ENCODE assay signal across 12 cellular contexts in the genomic region with DNA sequence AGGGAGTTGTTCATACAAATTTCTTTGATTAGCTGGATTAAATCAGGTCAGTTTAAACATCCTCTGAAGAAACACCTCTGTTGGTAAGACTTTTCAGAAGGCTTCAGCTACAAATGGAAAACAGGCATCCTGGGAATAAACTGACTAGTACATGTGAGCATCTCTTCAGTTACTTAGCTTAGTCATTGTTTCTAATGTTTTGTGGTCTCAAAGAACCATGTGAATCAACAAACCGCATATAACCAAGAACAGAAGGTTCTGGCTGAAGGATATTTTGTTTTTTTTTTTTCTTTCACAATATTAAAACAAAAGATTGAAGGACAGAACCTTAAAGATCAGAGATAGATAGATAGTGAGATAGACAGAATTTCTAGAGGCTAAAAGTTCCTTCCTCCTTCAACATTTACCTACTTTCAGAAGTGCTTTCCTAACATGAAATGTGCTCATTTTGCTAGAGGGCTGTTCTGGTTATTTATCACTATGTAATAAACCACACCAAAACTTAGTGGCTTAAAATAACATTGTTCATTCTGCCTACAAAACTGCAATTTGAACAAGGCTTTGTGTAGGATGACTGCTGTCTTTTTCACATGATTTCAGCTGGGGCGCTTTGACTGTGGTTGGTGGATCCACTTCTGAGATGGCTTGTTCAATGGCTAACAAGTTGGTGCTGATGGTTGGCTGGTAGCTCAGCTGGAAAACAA.
DNase-seq lines count a peak whose midpoint lies in the region; ATAC-seq and TF ChIP-seq lines count a peak whose summit lies in the region.
"Had no signal": no experiment of that assay in that cellular context is flagged by ENCODE, and none has a peak within 500 bp of the region (broad histone marks: within the 10 kb centered on the region; RNA-seq: fewer than 3 reads in every experiment).

No MANE protein-coding gene starts in this region.

- intact Hi-C loops in activated CD4-positive, alpha-beta memory T cell treated with anti-CD3 and anti-CD28 coated beads for 36 hours (cut with micrococcal nuclease): no loop called here
- intact Hi-C loops in colonic mucosa (cut with DNase I): no loop called here

- H3K27me3 ChIP-seq in KMS-11 (ENCODE audit: insufficient read depth, low read depth): no peaks in the 10 kb centered on the region
- no peaks in the 10 kb centered on the region for H3K27me3 ChIP-seq in colonic mucosa

- CTCF ChIA-PET in activated CD4-positive, alpha-beta memory T cell treated with anti-CD3 and anti-CD28 coated beads for 36 hours (lab: Charles Lee): no interaction called here

- H3K9me3 Mint-ChIP-seq in activated CD4-positive, alpha-beta memory T cell treated with anti-CD3 and anti-CD28 coated beads for 36 hours: no peaks in the 10 kb centered on the region
- H3K9me3 Mint-ChIP-seq: nephron had no signal

- no peak overlapping the region for H3K9ac ChIP-seq in KMS-11
- H3K9ac ChIP-seq in colonic mucosa (ENCODE audit: low read depth in 2 of 2, low read length in 2 of 2): no peak overlapping the region

- H3K27ac ChIP-seq in KMS-11 (peak overlapping the region; percentile 5; the same call in 1 of the 2 replicates), colonic mucosa (no peak overlapping the region)

- peaks cover 3% of the 10 kb centered on the region for H3K27me3 Mint-ChIP-seq in activated CD4-positive, alpha-beta memory T cell treated with anti-CD3 and anti-CD28 coated beads for 36 hours

- no peak overlapping the region for H2AFZ ChIP-seq in KMS-11 (ENCODE audit: low read depth)

- no peak overlapping the region for H3K4me3 Mint-ChIP-seq in activated CD4-positive, alpha-beta memory T cell treated with anti-CD3 and anti-CD28 coated beads for 36 hours
- H3K4me3 Mint-ChIP-seq: nephron had no signal

- ATAC-seq in GM18511 (IDR thresholded peaks at IDR 0.05; ENCODE audit: unreplicated experiment) (peak; percentile 77), HG02588 (IDR thresholded peaks at IDR 0.05; ENCODE audit: unreplicated experiment) (peak; percentile 48)

- H3K4me3 ChIP-seq in KMS-11 (IDR thresholded peaks at IDR 0.05; ENCODE audit: insufficient read depth, low read depth, low read length) (no peak overlapping the region), colonic mucosa (no peak overlapping the region)

- H3K36me3 Mint-ChIP-seq in activated CD4-positive, alpha-beta memory T cell treated with anti-CD3 and anti-CD28 coated beads for 36 hours: no peaks in the 10 kb centered on the region

- H4K20me1 ChIP-seq in KMS-11 (ENCODE audit: insufficient read depth): no peaks in the 10 kb centered on the region

- DNase-seq in iris pigment epithelial cell (ENCODE audit: low read depth) (peak; percentile 96), colonic mucosa (no peak), SIG-M5 (lab: John Stamatoyannopoulos, UW) (no peak)
- no peak for DNase-seq in activated CD4-positive, alpha-beta memory T cell treated with anti-CD3 and anti-CD28 coated beads for 36 hours
- DNase-seq in activated T-cell treated with anti-CD3 and anti-CD28 coated beads, Interleukin-2, amount 50 U/mL, for 1 hour: no peak
- DNase-seq: activated naive CD4-positive, alpha-beta T cell treated with anti-CD3 and anti-CD28 coated beads, Interleukin-2, amount 50 U/mL, for 16 hours; glutamatergic neuron; NCI-H2171 treated with DMSO at 0.1 percent for 48 hours had no signal

- no peaks in the 10 kb centered on the region for H3K9me3 ChIP-seq in colonic mucosa

- no peaks in the 10 kb centered on the region for H3K79me2 ChIP-seq in KMS-11 (ENCODE audit: insufficient read depth, low read depth)

- POLR2A ChIA-PET in activated CD4-positive, alpha-beta memory T cell treated with anti-CD3 and anti-CD28 coated beads for 36 hours (lab: Charles Lee): no interaction called here

- no peaks in the 10 kb centered on the region for H3K36me3 ChIP-seq in KMS-11 (ENCODE audit: insufficient read depth)
- H3K36me3 ChIP-seq in colonic mucosa: no peaks in the 10 kb centered on the region

- TF ChIP-seq CTCF in KMS-11 (conservative IDR thresholded peaks at IDR 0.05; ENCODE audit: low read depth, low read length) (no peak), colonic mucosa (IDR thresholded peaks at IDR 0.05) (no peak)

- peaks cover 40% of the 10 kb centered on the region for H3K4me1 ChIP-seq in KMS-11 (ENCODE audit: low read depth, poor library complexity, severe bottlenecking)
- no peaks in the 10 kb centered on the region for H3K4me1 ChIP-seq in colonic mucosa

- H3K4me1 Mint-ChIP-seq in activated CD4-positive, alpha-beta memory T cell treated with anti-CD3 and anti-CD28 coated beads for 36 hours (ENCODE audit: low read depth): no peaks in the 10 kb centered on the region

- H3K4me2 ChIP-seq in KMS-11: peak overlapping the region; percentile 11; the same call in 1 of the 2 replicates

- no peak overlapping the region for H3K27ac Mint-ChIP-seq in activated CD4-positive, alpha-beta memory T cell treated with anti-CD3 and anti-CD28 coated beads for 36 hours
- H3K27ac Mint-ChIP-seq: nephron had no signal
